Comparison of ENCODE assay signal across 1 cellular context in genomic region chr1:91021686-91022517, GRCh38.
A peak's percentile ranks its signal among the peaks of the same experiment; 100 is the strongest.
TF ChIP-seq lines count a peak whose summit lies in the region.

Gene ZNF644 (minus strand): TSS chr1:91022035. CDS start chr1:90982353, 39,682 bp downstream.

TF ChIP-seq in HEK293, 187 proteins besides CTCF, POLR2A, EP300 and RAD21 (continued from another document):
- TF ChIP-seq ZNF398 (tag by site-specific recombination; IDR thresholded peaks at IDR 0.05) (peak; percentile 60; the same call in 1 of the 2 replicates), HOXC10 (CRISPR knock-in tag; IDR thresholded peaks at IDR 0.05) (no peak), TCF7L2 (IDR thresholded peaks at IDR 0.05; ENCODE audit: borderline replicate concordance, low read depth, low read length) (no peak), OSR2 (tag by site-specific recombination; IDR thresholded peaks at IDR 0.05) (peak; percentile 51), ZNF510 (tag by site-specific recombination; IDR thresholded peaks at IDR 0.05; ENCODE audit: insufficient replicate concordance) (no peak), ZFHX2 (tag by site-specific recombination; conservative IDR thresholded peaks at IDR 0.05) (peak; percentile 85), PRDM1 (tag by site-specific recombination; IDR thresholded peaks at IDR 0.05) (no peak), BCL6B (tag by site-specific recombination; IDR thresholded peaks at IDR 0.05) (no peak), PBX3 (CRISPR knock-in tag; IDR thresholded peaks at IDR 0.05) (no peak; the same call in 1 of the 2 replicates), ZNF239 (tag by site-specific recombination; IDR thresholded peaks at IDR 0.05) (no peak), ZNF513 (tag by site-specific recombination; IDR thresholded peaks at IDR 0.05) (no peak), BCL11A (tag by site-specific recombination; IDR thresholded peaks at IDR 0.05; ENCODE audit: low read depth) (peak; percentile 42; the same call in 1 of the 2 replicates), ZNF626 (tag by site-specific recombination; IDR thresholded peaks at IDR 0.05) (no peak), ZNF704 (tag by site-specific recombination; IDR thresholded peaks at IDR 0.05) (no peak), ZBTB10 (tag by site-specific recombination; IDR thresholded peaks at IDR 0.05) (peak; percentile 99), ZNF211 (tag by site-specific recombination; IDR thresholded peaks at IDR 0.05; ENCODE audit: low read depth) (no peak), ZNF302 (tag by site-specific recombination; IDR thresholded peaks at IDR 0.05; ENCODE audit: low read depth) (no peak), SP2 (tag by site-specific recombination; IDR thresholded peaks at IDR 0.05) (peak; percentile 93), ZNF658 (tag by site-specific recombination; IDR thresholded peaks at IDR 0.05) (no peak), GLI4 (tag by site-specific recombination; IDR thresholded peaks at IDR 0.05) (no peak), ZNF571 (tag by site-specific recombination; IDR thresholded peaks at IDR 0.05) (no peak), TRIM28 (IDR thresholded peaks at IDR 0.05; ENCODE audit: borderline replicate concordance, low read length) (peak; percentile 46; the same call in 1 of the 2 replicates), ZNF501 (tag by site-specific recombination; IDR thresholded peaks at IDR 0.05) (peak; percentile 83), ZBTB48 (tag by site-specific recombination; IDR thresholded peaks at IDR 0.05) (0 out of 2 replicates have a peak, but pooled peaks have one; percentile 20), ZBTB49 (tag by site-specific recombination; IDR thresholded peaks at IDR 0.05; ENCODE audit: low read depth) (no peak), HOXA7 (CRISPR knock-in tag; IDR thresholded peaks at IDR 0.05; ENCODE audit: borderline replicate concordance) (no peak), ZNF140 (tag by site-specific recombination; IDR thresholded peaks at IDR 0.05) (no peak), HOXD13 (CRISPR knock-in tag; IDR thresholded peaks at IDR 0.05; ENCODE audit: borderline replicate concordance) (no peak), SP3 (tag by site-specific recombination; IDR thresholded peaks at IDR 0.05) (peak; percentile 62), ZNF266 (tag by site-specific recombination; IDR thresholded peaks at IDR 0.05; ENCODE audit: low read depth) (no peak), ZXDB (tag by site-specific recombination; IDR thresholded peaks at IDR 0.05) (peak; percentile 77), KLF7 (tag by site-specific recombination; IDR thresholded peaks at IDR 0.05; ENCODE audit: borderline replicate concordance) (no peak), ZNF596 (tag by site-specific recombination; IDR thresholded peaks at IDR 0.05) (peak; percentile 24; the same call in 1 of the 2 replicates), SALL2 (tag by site-specific recombination; IDR thresholded peaks at IDR 0.05; ENCODE audit: borderline replicate concordance) (no peak), ZBTB17 (tag by site-specific recombination; IDR thresholded peaks at IDR 0.05) (peak; percentile 71), KLF16 (tag by site-specific recombination; IDR thresholded peaks at IDR 0.05) (peak; percentile 17), ZNF23 (tag by site-specific recombination; IDR thresholded peaks at IDR 0.05; ENCODE audit: borderline replicate concordance) (no peak), ZNF530 (tag by site-specific recombination; IDR thresholded peaks at IDR 0.05; ENCODE audit: low read depth) (no peak), ZNF654 (tag by site-specific recombination; IDR thresholded peaks at IDR 0.05; ENCODE audit: low read depth) (no peak), GLIS2 (tag by site-specific recombination; IDR thresholded peaks at IDR 0.05) (peak; percentile 99), REPIN1 (tag by site-specific recombination; IDR thresholded peaks at IDR 0.05; ENCODE audit: low read depth) (no peak), GLI2 (tag by site-specific recombination; IDR thresholded peaks at IDR 0.05; ENCODE audit: borderline replicate concordance, low read depth) (no peak), ZNF529 (tag by site-specific recombination; IDR thresholded peaks at IDR 0.05; ENCODE audit: insufficient replicate concordance) (no peak), ZFP69B (tag by site-specific recombination; IDR thresholded peaks at IDR 0.05) (0 out of 2 replicates have a peak, but pooled peaks have one; percentile 27), ZBTB26 (tag by site-specific recombination; optimal IDR thresholded peaks at IDR 0.05) (peak; percentile 71), ZNF133 (tag by site-specific recombination; IDR thresholded peaks at IDR 0.05) (no peak), ZNF423 (tag by site-specific recombination; IDR thresholded peaks at IDR 0.05) (no peak), ZNF132 (tag by site-specific recombination; IDR thresholded peaks at IDR 0.05; ENCODE audit: borderline replicate concordance) (no peak), FEZF1 (tag by site-specific recombination; IDR thresholded peaks at IDR 0.05) (0 out of 2 replicates have a peak, but pooled peaks have one; percentile 6), KLF8 (tag by site-specific recombination; IDR thresholded peaks at IDR 0.05) (peak; percentile 32; the same call in 1 of the 2 replicates), ZNF639 (tag by site-specific recombination; IDR thresholded peaks at IDR 0.05) (peak; percentile 49; the same call in 1 of the 2 replicates), ZNF350 (tag by site-specific recombination; IDR thresholded peaks at IDR 0.05) (no peak), BCL11B (tag by site-specific recombination; IDR thresholded peaks at IDR 0.05; ENCODE audit: low read depth) (no peak), ZSCAN23 (tag by site-specific recombination; IDR thresholded peaks at IDR 0.05) (no peak), ZNF629 (tag by site-specific recombination; IDR thresholded peaks at IDR 0.05) (peak; percentile 79)
